ENCODE assay signal across 25 cellular contexts in genomic region chr16:6558661-6559060, GRCh38.
"Had no signal": no experiment of that assay in that cellular context is flagged by ENCODE, and none has a peak within 500 bp of the region (broad histone marks: within the 10 kb centered on the region; RNA-seq: fewer than 3 reads in every experiment).

No MANE protein-coding gene starts in this region.

- H3K4me1 ChIP-seq: body of pancreas, pancreas, prostate gland, vagina had no signal

- H3K36me3 ChIP-seq: pancreas, prostate gland, vagina had no signal

- FAIRE-seq: colon, frontal cortex, pancreas had no signal

- DNase-seq: activated CD4-positive, alpha-beta T cell treated with anti-CD3 and anti-CD28 coated beads for 36 hours; activated CD4-positive, alpha-beta T cell treated with anti-CD3 and anti-CD28 coated beads, Interleukin-2, amount 50 U/mL, for 4 hours; activated CD4-positive, CD25-positive, alpha-beta regulatory T cell; activated effector memory CD4-positive, alpha-beta T cell treated with Interleukin-2 at 50 U/mL for 16 hours; activated naive CD4-positive, alpha-beta T cell treated with Interleukin-2 at 50 U/mL for 16 hours; activated T-cell treated with anti-CD3 and anti-CD28 coated beads for 4 hours; activated T-cell treated with anti-CD3 and anti-CD28 coated beads, Interleukin-2, amount 50 U/mL, for 72 hours; anterior cingulate cortex; body of pancreas; effector CD8-positive, alpha-beta T cell; left ventricle myocardium superior; pancreas; stimulated activated CD4-positive, alpha-beta T cell treated with anti-CD3 and anti-CD28 coated beads, Interleukin-12 subunit alpha, Interleukin-12 subunit beta, amount 100 ng/mL, for 4 hours; stimulated activated CD4-positive, alpha-beta T cell treated with anti-CD3 and anti-CD28 coated beads, Interleukin-4, amount 100 ng/mL, for 1 hour had no signal

- H3K9me3 ChIP-seq: body of pancreas, pancreas, prostate gland, vagina had no signal

- ATAC-seq: activated CD4-positive, alpha-beta T cell treated with anti-CD3 and anti-CD28 coated beads for 36 hours; activated T-cell treated with anti-CD3 and anti-CD28 coated beads, Interleukin-2, amount 50 U/mL, for 72 hours; body of pancreas; left ventricle myocardium superior; pancreas; sciatic nerve; stimulated activated effector memory CD8-positive, alpha-beta T cell treated with anti-CD3 and anti-CD28 coated beads, Interleukin-12 subunit alpha, Interleukin-12 subunit beta, amount 100 ng/mL, for 72 hours had no signal

- H3K27me3 Mint-ChIP-seq: activated CD4-positive, alpha-beta T cell treated with anti-CD3 and anti-CD28 coated beads for 36 hours; stimulated activated naive CD8-positive, alpha-beta T cell treated with anti-CD3 and anti-CD28 coated beads, Interleukin-15, Interleukin-2, amounts not matched to agents 100 ng/mL and 50 ng/mL, for 24 hours had no signal

- H3K4me1 Mint-ChIP-seq: activated CD4-positive, alpha-beta T cell treated with anti-CD3 and anti-CD28 coated beads for 36 hours; nephron; stimulated activated effector memory CD8-positive, alpha-beta T cell treated with anti-CD3 and anti-CD28 coated beads, Interleukin-12 subunit alpha, Interleukin-12 subunit beta, amount 100 ng/mL, for 72 hours had no signal

- H3K4me3 ChIP-seq: body of pancreas, pancreas, prostate gland, skin epidermis, vagina had no signal

- H3K27me3 ChIP-seq: body of pancreas, vagina had no signal

- H3K27ac Mint-ChIP-seq: activated CD4-positive, alpha-beta T cell treated with anti-CD3 and anti-CD28 coated beads for 36 hours; activated naive CD8-positive, alpha-beta T cell; activated T-cell treated with anti-CD3 and anti-CD28 coated beads, Interleukin-2, amount 50 U/mL, for 72 hours; nephron; stimulated activated effector memory CD8-positive, alpha-beta T cell treated with anti-CD3 and anti-CD28 coated beads, Interleukin-12 subunit alpha, Interleukin-12 subunit beta, amount 100 ng/mL, for 72 hours; stimulated activated naive CD8-positive, alpha-beta T cell treated with anti-CD3 and anti-CD28 coated beads, Interleukin-15, Interleukin-2, amounts not matched to agents 100 ng/mL and 50 ng/mL, for 24 hours; type B pancreatic cell had no signal

- H3K9me3 Mint-ChIP-seq: nephron, type B pancreatic cell had no signal

- H3K27ac ChIP-seq: body of pancreas, pancreas, prostate gland, skin epidermis, vagina had no signal

- H3K36me3 Mint-ChIP-seq: activated naive CD8-positive, alpha-beta T cell; stimulated activated effector memory CD8-positive, alpha-beta T cell treated with anti-CD3 and anti-CD28 coated beads, Interleukin-12 subunit alpha, Interleukin-12 subunit beta, amount 100 ng/mL, for 72 hours; type B pancreatic cell had no signal

- H3K4me3 Mint-ChIP-seq: activated CD4-positive, alpha-beta T cell treated with anti-CD3 and anti-CD28 coated beads for 36 hours; activated naive CD8-positive, alpha-beta T cell; activated T-cell treated with anti-CD3 and anti-CD28 coated beads, Interleukin-2, amount 50 U/mL, for 72 hours; nephron; stimulated activated effector memory CD8-positive, alpha-beta T cell treated with anti-CD3 and anti-CD28 coated beads, Interleukin-12 subunit alpha, Interleukin-12 subunit beta, amount 100 ng/mL, for 72 hours; stimulated activated naive CD8-positive, alpha-beta T cell treated with anti-CD3 and anti-CD28 coated beads, Interleukin-15, Interleukin-2, amounts not matched to agents 100 ng/mL and 50 ng/mL, for 24 hours; type B pancreatic cell had no signal
